ENCODE assay signal across 9 cellular contexts in genomic region chr3:172125963-172126403, GRCh38.
DNase-seq lines count a peak whose midpoint lies in the region; ATAC-seq and TF ChIP-seq lines count a peak whose summit lies in the region.
"Had no signal": no experiment of that assay in that cellular context is flagged by ENCODE, and none has a peak within 500 bp of the region (broad histone marks: within the 10 kb centered on the region; RNA-seq: fewer than 3 reads in every experiment).

No MANE protein-coding gene starts in this region.

- H3K27ac ChIP-seq in ascending aorta (peak overlapping the region; percentile 81 to 83), hepatocyte (peak overlapping the region; percentile 71)

- peak overlapping the region; percentile 57 for H3K4me2 ChIP-seq in hepatocyte

- TF ChIP-seq CTCF in ascending aorta (IDR thresholded peaks at IDR 0.05) (no peak), hepatocyte (IDR thresholded peaks at IDR 0.05; ENCODE audit: poor library complexity) (no peak)

- peak; percentile 57 for ATAC-seq in sciatic nerve
- ATAC-seq in GM18505 (IDR thresholded peaks at IDR 0.05; ENCODE audit: unreplicated experiment), result no peak

- H3K27me3 ChIP-seq in ascending aorta (no peaks in the 10 kb centered on the region), hepatocyte (no peaks in the 10 kb centered on the region)

- intact Hi-C loops in ascending aorta (cut with DNase I), result loop anchor here (1.0 to 5.0 kb wide), 5 partner anchors 27 to 206 kb away; no protein-coding TSS in a partner anchor
- intact Hi-C loops in sciatic nerve (cut with DNase I), result loop anchor here (10.0 kb wide), 1 partner anchor 881 kb away; no protein-coding TSS in a partner anchor

- H3K9me3 ChIP-seq in ascending aorta (no peaks in the 10 kb centered on the region), hepatocyte (ENCODE audit: low read depth) (no peaks in the 10 kb centered on the region)

- H4K20me1 ChIP-seq in hepatocyte (ENCODE audit: insufficient read depth, poor library complexity, severe bottlenecking), result no peaks in the 10 kb centered on the region

- H3K9me2 ChIP-seq in hepatocyte (replicated peaks; ENCODE audit: insufficient read depth), result no peaks in the 10 kb centered on the region

- H3K4me1 ChIP-seq in ascending aorta, result peaks cover 0 to 46% of the 10 kb centered on the region in 2 donors
- peaks cover 56% of the 10 kb centered on the region for H3K4me1 ChIP-seq in hepatocyte (ENCODE audit: insufficient read depth)

- peaks cover 79% of the 10 kb centered on the region for H3K79me2 ChIP-seq in hepatocyte

- DNase-seq in H4 (ENCODE audit: low spot score) (peak; percentile 98), ascending aorta (ENCODE audit: low spot score in 2 of 2) (peak in 1 of 2 donors; percentile 90), hepatocyte (ENCODE audit: low spot score) (peak; percentile 67), sciatic nerve (ENCODE audit: low spot score) (no peak), NCI-H187 treated with DMSO at 0.1 percent for 48 hours (lab: John Stamatoyannopoulos, UW) (no peak), CD1c-positive myeloid dendritic cell (ENCODE audit: extremely low spot score) (no peak), cerebellar nuclear complex (lab: John Stamatoyannopoulos, UW) (no peak)
- DNase-seq: NCI-H146 had no signal

- H3K4me3 ChIP-seq in ascending aorta (no peak overlapping the region), hepatocyte (no peak overlapping the region)

- H2AFZ ChIP-seq in hepatocyte, result no peak overlapping the region

- 48% methylated on average over 6 of the region's 6 CpGs for WGBS in hepatocyte (ENCODE audit: low lambda C conversion rate, missing lambda C conversion rate)

- no peak for TF ChIP-seq POLR2A in GM18505 (IDR thresholded peaks at IDR 0.05; ENCODE audit: borderline replicate concordance, extremely low read depth, insufficient read depth, insufficient read length)

- H3K36me3 ChIP-seq in ascending aorta (peaks cover 0 to 5% of the 10 kb centered on the region in 2 donors), hepatocyte (replicated peaks; ENCODE audit: insufficient read depth, low read depth) (no peaks in the 10 kb centered on the region)

Comparison
In these comparisons a context has a peak if more than half of its experiments do, and no peak if none do; other contexts are left out.
1. DNase-seq: peak in H4 (single experiment) and hepatocyte (single experiment); none in sciatic nerve (single experiment), NCI-H187 treated with DMSO at 0.1 percent for 48 hours (single experiment), CD1c-positive myeloid dendritic cell (single experiment) and cerebellar nuclear complex (0 of 2).